Comparison of ENCODE assay signal across 8 cellular contexts in the genomic region with DNA sequence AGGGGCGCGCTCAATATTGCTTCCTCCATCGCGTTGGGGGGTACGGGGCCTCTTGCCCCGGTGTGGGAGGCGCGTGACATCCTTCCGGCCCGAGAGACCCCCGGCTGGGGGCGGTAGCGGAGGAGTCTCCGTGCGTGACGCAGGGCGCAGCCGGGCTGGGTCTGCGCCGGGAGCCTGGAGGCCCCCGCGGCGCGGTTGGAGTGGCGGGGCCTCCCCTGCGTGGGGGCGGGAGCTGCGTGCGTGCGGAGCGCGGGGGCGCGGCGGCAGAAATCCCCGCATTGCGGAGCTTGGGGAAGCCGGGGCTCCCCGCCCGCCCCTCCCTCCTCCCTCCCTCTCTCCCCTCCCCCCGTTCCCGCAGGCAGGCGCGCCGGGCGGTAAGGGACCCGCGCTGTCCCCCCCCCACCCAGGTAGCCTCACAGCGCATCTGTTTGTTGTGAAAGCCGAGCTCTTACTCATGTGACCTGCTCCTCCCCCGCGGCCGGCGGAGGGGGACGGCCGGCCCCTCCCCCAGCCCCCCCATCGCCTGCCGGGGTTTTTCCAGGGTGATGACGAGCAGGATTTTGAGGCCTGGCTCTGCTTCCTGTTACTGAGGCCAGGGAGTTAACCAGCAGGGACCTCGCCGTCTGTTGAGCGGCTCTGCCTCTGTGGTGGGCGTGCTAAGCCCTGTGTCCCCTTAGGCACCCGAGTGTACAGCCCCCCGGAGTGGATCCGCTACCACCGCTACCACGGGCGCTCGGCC. TPM values are rescaled to one million over a fixed set of nuclear protein-coding genes. Genes with fewer than 3 reads are reported as not detected.
DNase-seq lines count a peak whose midpoint lies in the region; ATAC-seq lines count a peak whose summit lies in the region.

No MANE protein-coding gene starts in this region.

- peaks cover 10% of the 10 kb centered on the region for H3K36me3 Mint-ChIP-seq in IgD-negative memory B cell
- H3K36me3 Mint-ChIP-seq in activated naive CD4-positive, alpha-beta T cell treated with anti-CD3 and anti-CD28 coated beads, Interleukin-2, amount 50 U/mL, for 24 hours, result peaks cover 18% of the 10 kb centered on the region

- DNase-seq in DMS53 (lab: John Stamatoyannopoulos, UW), result peak; percentile 95
- DNase-seq in SKM-1 (lab: John Stamatoyannopoulos, UW; ENCODE audit: unreplicated experiment), result peak; percentile 26
- peak; percentile 58 for DNase-seq in germinal center (ENCODE audit: low spot score)
- DNase-seq in non-pigmented ciliary epithelial cell (ENCODE audit: low read depth), result peak; percentile 60
- DNase-seq in stromal cell of bone marrow (ENCODE audit: low read depth), result peak; percentile 86

- H3K9me3 Mint-ChIP-seq in IgD-negative memory B cell, result no peaks in the 10 kb centered on the region
- H3K9me3 Mint-ChIP-seq in activated naive CD4-positive, alpha-beta T cell treated with anti-CD3 and anti-CD28 coated beads, Interleukin-2, amount 50 U/mL, for 24 hours, result no peaks in the 10 kb centered on the region

- H3K4me3 Mint-ChIP-seq in IgD-negative memory B cell, result peak overlapping the region; percentile 87 to 97 (median 92)
- H3K4me3 Mint-ChIP-seq in activated naive CD4-positive, alpha-beta T cell treated with anti-CD3 and anti-CD28 coated beads, Interleukin-2, amount 50 U/mL, for 24 hours, result peak overlapping the region; percentile 92

- peaks cover 7 to 16% (median 7%) of the 10 kb centered on the region in 3 donors for H3K4me1 Mint-ChIP-seq in IgD-negative memory B cell
- H3K4me1 Mint-ChIP-seq in activated naive CD4-positive, alpha-beta T cell treated with anti-CD3 and anti-CD28 coated beads, Interleukin-2, amount 50 U/mL, for 24 hours, result peaks cover 25% of the 10 kb centered on the region

- peak overlapping the region; percentile 95 to 100 (median 97) for H3K27ac Mint-ChIP-seq in IgD-negative memory B cell
- H3K27ac Mint-ChIP-seq in activated naive CD4-positive, alpha-beta T cell treated with anti-CD3 and anti-CD28 coated beads, Interleukin-2, amount 50 U/mL, for 24 hours, result peak overlapping the region; percentile 93

- ATAC-seq in HG02938 (IDR thresholded peaks at IDR 0.05; ENCODE audit: unreplicated experiment), result no peak

- no peaks in the 10 kb centered on the region for H3K27me3 Mint-ChIP-seq in IgD-negative memory B cell
- H3K27me3 Mint-ChIP-seq in activated naive CD4-positive, alpha-beta T cell treated with anti-CD3 and anti-CD28 coated beads, Interleukin-2, amount 50 U/mL, for 24 hours, result no peaks in the 10 kb centered on the region

RNA-seq across cellular contexts. Expression of a gene that starts 1.6 kb away (rescaled TPM):
- polyA plus RNA-seq in IgD-negative memory B cell, result 47.1 TPM

RNA-seq across cellular contexts. Expression of a gene that starts 43.7 kb away (rescaled TPM):
- polyA plus RNA-seq in IgD-negative memory B cell, result 29.7 TPM

RNA-seq across cellular contexts. Expression of a gene that starts 43.9 kb away (rescaled TPM):
- 13.4 TPM for polyA plus RNA-seq in IgD-negative memory B cell

RNA-seq across cellular contexts. Expression of a gene that starts 50.4 kb away (rescaled TPM):
- polyA plus RNA-seq in IgD-negative memory B cell, result not detected

Comparison
In these comparisons a context has a peak if more than half of its experiments do, and no peak if none do; other contexts are left out.
1. DNase-seq: peak in every context shown above with its lines; median percentile 95 in DMS53; 86 in stromal cell of bone marrow; 60 in non-pigmented ciliary epithelial cell; 58 in germinal center; 26 in SKM-1.